In the genomic region with DNA sequence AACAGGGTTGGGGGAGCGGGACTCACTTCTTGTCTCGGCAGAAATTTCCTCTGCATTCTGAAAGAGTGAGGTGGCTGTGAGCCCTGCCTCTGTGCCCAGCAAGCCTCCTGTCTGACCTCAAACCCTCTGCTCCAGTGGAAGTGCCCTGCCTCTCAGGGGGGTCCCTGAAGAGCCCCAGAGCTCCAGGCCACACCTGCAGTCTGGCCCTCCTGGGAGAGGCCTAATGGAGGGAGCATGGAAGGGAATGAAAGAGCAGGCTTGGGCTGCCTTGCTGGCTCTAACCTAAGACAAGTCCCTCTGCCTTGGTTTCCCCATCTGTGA, we compare ENCODE assay signal across 12 cellular contexts. TPM values are rescaled to one million over a fixed set of nuclear protein-coding genes. Genes with fewer than 3 reads are reported as not detected.
DNase-seq lines count a peak whose midpoint lies in the region; ATAC-seq and TF ChIP-seq lines count a peak whose summit lies in the region.
"Had no signal": no experiment of that assay in that cellular context is flagged by ENCODE, and none has a peak within 500 bp of the region (broad histone marks: within the 10 kb centered on the region; RNA-seq: fewer than 3 reads in every experiment).

No MANE protein-coding gene starts in this region.

- ATAC-seq in upper lobe of left lung (ENCODE audit: low FRiP score in 2 of 2) (no peak), HG03159 (IDR thresholded peaks at IDR 0.05; ENCODE audit: unreplicated experiment) (no peak), HG03280 (IDR thresholded peaks at IDR 0.05; ENCODE audit: unreplicated experiment) (no peak)
- ATAC-seq: effector memory CD8-positive, alpha-beta T cell had no signal

- no peak for TF ChIP-seq EP300 in SK-N-SH (IDR thresholded peaks at IDR 0.05; ENCODE audit: borderline replicate concordance in 1 of 2, low read depth in 1 of 2, low read length in 1 of 2)
- TF ChIP-seq EP300 in upper lobe of left lung (IDR thresholded peaks at IDR 0.05), result no peak

- H3K9ac ChIP-seq in SK-N-SH (peak overlapping the region; percentile 65; the same call in 1 of the 2 replicates), neural progenitor cell (no peak overlapping the region)

- peak overlapping the region; percentile 51 for H3K4me3 Mint-ChIP-seq in neural progenitor cell
- H3K4me3 Mint-ChIP-seq: effector memory CD8-positive, alpha-beta T cell; immature natural killer cell had no signal

- CTCF ChIA-PET in SK-N-SH (lab: Yijun Ruan, JAX), result interaction anchor here (0.5 to 17.6 kb wide), 6 partner anchors 12 to 602 kb away, joined by 3 to 223 read pairs (median 6); partner anchors contain the start of genes ARHGEF17 and FCHSD2

- no peaks in the 10 kb centered on the region for H3K27me3 ChIP-seq in SK-N-SH (ENCODE audit: insufficient read depth)
- H3K27me3 ChIP-seq in esophagus squamous epithelium, result no peaks in the 10 kb centered on the region
- H3K27me3 ChIP-seq in neural progenitor cell, result no peaks in the 10 kb centered on the region
- H3K27me3 ChIP-seq in upper lobe of left lung, result no peaks in the 10 kb centered on the region

- 17% methylated on average over 2 of the region's 2 CpGs for WGBS in SK-N-SH (ENCODE audit: low lambda C conversion rate)
- 73 to 79% methylated on average over 2 of the region's 2 CpGs for WGBS in esophagus squamous epithelium, 2 donors
- WGBS in upper lobe of left lung, 2 donors, result 86 to 89% methylated on average over 2 of the region's 2 CpGs

- H2AFZ ChIP-seq in SK-N-SH (ENCODE audit: low read depth) (no peak overlapping the region), neural progenitor cell (replicated peaks) (no peak overlapping the region)

- H3K9me2 ChIP-seq in SK-N-SH, result no peaks in the 10 kb centered on the region

- no peak for TF ChIP-seq RAD21 in SK-N-SH (IDR thresholded peaks at IDR 0.05; ENCODE audit: low read length)

- POLR2A ChIA-PET in SK-N-SH (lab: Yijun Ruan, JAX), result no interaction called here

- peaks cover 55% of the 10 kb centered on the region for H3F3A ChIP-seq in SK-N-SH (replicated peaks; ENCODE audit: insufficient read depth)
- H3F3A ChIP-seq in neural progenitor cell (ENCODE audit: low read depth), result peaks cover 9% of the 10 kb centered on the region

- H3K36me3 ChIP-seq in SK-N-SH (replicated peaks in 1 of 2; ENCODE audit: control insufficient read depth in 1 of 2, insufficient read depth in 2 of 2, low read length in 1 of 2), result peaks cover 0 to 13% of the 10 kb centered on the region in 2 experiments
- no peaks in the 10 kb centered on the region for H3K36me3 ChIP-seq in esophagus squamous epithelium
- H3K36me3 ChIP-seq in neural progenitor cell, result no peaks in the 10 kb centered on the region
- peaks cover 0 to 4% (median 2%) of the 10 kb centered on the region in 4 donors for H3K36me3 ChIP-seq in upper lobe of left lung

- TF ChIP-seq POLR2A in esophagus squamous epithelium (IDR thresholded peaks at IDR 0.05) (no peak), upper lobe of left lung (IDR thresholded peaks at IDR 0.05) (no peak)

- H3K4me3 ChIP-seq in SK-N-SH (ENCODE audit: low read depth in 2 of 2, low read length in 1 of 2), result peak overlapping the region in 1 of 2 experiments; percentile 33; a peak in 1 of 4 replicates
- H3K4me3 ChIP-seq in esophagus squamous epithelium, result no peak overlapping the region
- H3K4me3 ChIP-seq in neural progenitor cell, result no peak overlapping the region
- peak overlapping the region in 1 of 4 donors; percentile 3 for H3K4me3 ChIP-seq in upper lobe of left lung

- no peaks in the 10 kb centered on the region for H3K9me3 Mint-ChIP-seq in neural progenitor cell
- H3K9me3 Mint-ChIP-seq: effector memory CD8-positive, alpha-beta T cell; immature natural killer cell had no signal

- H4K20me1 ChIP-seq in SK-N-SH (ENCODE audit: insufficient read depth), result peaks cover 15% of the 10 kb centered on the region; the same call in 1 of the 2 replicates
- H4K20me1 ChIP-seq in neural progenitor cell (ENCODE audit: low read depth), result peaks cover 67% of the 10 kb centered on the region

- H3K4me1 Mint-ChIP-seq in neural progenitor cell, result peaks cover 81% of the 10 kb centered on the region
- H3K4me1 Mint-ChIP-seq: immature natural killer cell had no signal

- H3K4me1 ChIP-seq in SK-N-SH (ENCODE audit: control insufficient read depth in 1 of 2, insufficient read depth in 2 of 2, low read depth in 1 of 2, low read length in 1 of 2), result peaks cover 74 to 80% of the 10 kb centered on the region in 2 experiments
- peaks cover 40 to 99% (median 70%) of the 10 kb centered on the region in 3 donors for H3K4me1 ChIP-seq in esophagus squamous epithelium
- peaks cover 53% of the 10 kb centered on the region for H3K4me1 ChIP-seq in neural progenitor cell
- peaks cover 75 to 94% (median 81%) of the 10 kb centered on the region in 4 donors for H3K4me1 ChIP-seq in upper lobe of left lung

- H3K27ac ChIP-seq in SK-N-SH (ENCODE audit: low read depth in 2 of 2, low read length in 1 of 2) (peak overlapping the region; percentile 92 to 98), esophagus squamous epithelium (peak overlapping the region; percentile 50 to 91 (median 84)), neural progenitor cell (no peak overlapping the region), upper lobe of left lung (peak overlapping the region; percentile 64 to 99 (median 88))

- DNase-seq in SK-N-SH (no peak), esophagus squamous epithelium (lab: John Stamatoyannopoulos, UW) (no peak), neural progenitor cell (ENCODE audit: low spot score) (no peak), upper lobe of left lung (no peak), D341Med (ENCODE audit: low spot score) (no peak)
- DNase-seq: activated naive CD4-positive, alpha-beta T cell; DMS53; effector memory CD8-positive, alpha-beta T cell; immature natural killer cell; SHP77 had no signal

- H3K27ac Mint-ChIP-seq in neural progenitor cell, result peak overlapping the region; percentile 93
- H3K27ac Mint-ChIP-seq: effector memory CD8-positive, alpha-beta T cell had no signal

- intact Hi-C loops in esophagus squamous epithelium (cut with DNase I), result no loop called here

- TF ChIP-seq CTCF in SK-N-SH (IDR thresholded peaks at IDR 0.05), result no peak
- TF ChIP-seq CTCF in esophagus squamous epithelium (IDR thresholded peaks at IDR 0.05), result no peak
- TF ChIP-seq CTCF in neural progenitor cell (IDR thresholded peaks at IDR 0.05), result no peak
- no peak for TF ChIP-seq CTCF in upper lobe of left lung (IDR thresholded peaks at IDR 0.05)

- peaks cover 15% of the 10 kb centered on the region for H3K36me3 Mint-ChIP-seq in neural progenitor cell
- H3K36me3 Mint-ChIP-seq: immature natural killer cell had no signal

- H3K4me2 ChIP-seq in SK-N-SH (peak overlapping the region; percentile 75), neural progenitor cell (peak overlapping the region; percentile 61)

- H3K27me3 Mint-ChIP-seq in neural progenitor cell (ENCODE audit: insufficient read depth, low read depth), result peaks cover 11% of the 10 kb centered on the region

- H3K9me3 ChIP-seq in SK-N-SH (no peaks in the 10 kb centered on the region), esophagus squamous epithelium (no peaks in the 10 kb centered on the region), neural progenitor cell (ENCODE audit: low read depth) (no peaks in the 10 kb centered on the region), upper lobe of left lung (no peaks in the 10 kb centered on the region)

- H3K79me2 ChIP-seq in SK-N-SH (ENCODE audit: insufficient read depth), result peaks cover 98% of the 10 kb centered on the region
- peaks cover 57% of the 10 kb centered on the region for H3K79me2 ChIP-seq in neural progenitor cell (ENCODE audit: low read depth)

TF ChIP-seq in SK-N-SH, 30 proteins besides CTCF, POLR2A, EP300 and RAD21:
- TF ChIP-seq NFIC (IDR thresholded peaks at IDR 0.05; ENCODE audit: borderline replicate concordance) (no peak), YY1 (IDR thresholded peaks at IDR 0.05; ENCODE audit: low read depth) (no peak), TEAD4 (IDR thresholded peaks at IDR 0.05; ENCODE audit: borderline replicate concordance, insufficient read depth) (no peak)

RNA-seq across cellular contexts. Expression of gene ARHGEF17, which starts 14.9 kb away (rescaled TPM):
- polyA plus RNA-seq in SK-N-SH (2012; rRNA removed), result 45.9 and 48.4 TPM in 2 replicates
- 8.0 and 13.3 TPM in 2 replicates for polyA plus RNA-seq in SK-N-SH (2012; cell fraction: cytosol; rRNA removed)
- 273 and 324 TPM in 2 replicates for polyA plus RNA-seq in SK-N-SH (2012; cell fraction: nucleus; rRNA removed)
- total RNA-seq in esophagus squamous epithelium (10 to 100 TPM in 1 of 4 donors, 1 to 10 TPM in 3; 3.2 to 23.1 (median 5.4) TPM), neural progenitor cell (ENCODE audit: low replicate concordance) (19.9 and 41.8 TPM in 2 replicates), upper lobe of left lung (100 to 1,000 TPM in 2 of 6 donors, 10 to 100 TPM in 4; 48.1 to 140 (median 65.1) TPM)
- polyA plus RNA-seq: immature natural killer cell had no signal

RNA-seq across cellular contexts. Expression of gene P2RY6, which starts 50.8 kb away (rescaled TPM):
- polyA plus RNA-seq in SK-N-SH (2012; rRNA removed), result 0.15 and 0.16 TPM in 2 replicates
- 0.09 and 0.31 TPM in 2 replicates for polyA plus RNA-seq in SK-N-SH (2012; cell fraction: cytosol; rRNA removed)
- 0.26 and 0.27 TPM in 2 replicates for polyA plus RNA-seq in SK-N-SH (2012; cell fraction: nucleus; rRNA removed)
- 1 to 10 TPM in 3 of 4 donors, under 1 TPM in 1; 0.26 to 3.6 (median 1.3) TPM for total RNA-seq in esophagus squamous epithelium
- 0.25 TPM in 1 of 2 replicates, not detected in the other for total RNA-seq in neural progenitor cell (ENCODE audit: low replicate concordance)
- 1 to 10 TPM in 3 of 6 donors, under 1 TPM in 2, not detected in 1; 0.30 to 5.3 (median 1.4) TPM for total RNA-seq in upper lobe of left lung

RNA-seq across cellular contexts. Expression of gene RELT, which starts 53.3 kb away (rescaled TPM):
- 4.3 and 5.5 TPM in 2 replicates for polyA plus RNA-seq in SK-N-SH (2012; rRNA removed)
- polyA plus RNA-seq in SK-N-SH (2012; cell fraction: cytosol; rRNA removed), result 1.9 and 2.5 TPM in 2 replicates
- 12.2 and 12.5 TPM in 2 replicates for polyA plus RNA-seq in SK-N-SH (2012; cell fraction: nucleus; rRNA removed)
- total RNA-seq in esophagus squamous epithelium (1 to 10 TPM; 3.7 to 8.8 (median 5.3) TPM), neural progenitor cell (ENCODE audit: low replicate concordance) (5.4 and 15.0 TPM in 2 replicates), upper lobe of left lung (10 to 100 TPM in 5 of 6 donors, 1 to 10 TPM in 1; 4.9 to 27.0 (median 19.2) TPM)
